Comparison of ENCODE assay signal across 10 cellular contexts in genomic region chr19:15292847-15293582, GRCh38. TPM values are rescaled to one million over a fixed set of nuclear protein-coding genes. Genes with fewer than 3 reads are reported as not detected.
DNase-seq lines count a peak whose midpoint lies in the region; ATAC-seq, FAIRE-seq and TF ChIP-seq lines count a peak whose summit lies in the region.
"Had no signal": no experiment of that assay in that cellular context is flagged by ENCODE, and none has a peak within 500 bp of the region (broad histone marks: within the 10 kb centered on the region; RNA-seq: fewer than 3 reads in every experiment).

No MANE protein-coding gene starts in this region.

- no peaks in the 10 kb centered on the region for H3K9me3 Mint-ChIP-seq in naive thymus-derived CD8-positive, alpha-beta T cell

- peak overlapping the region; percentile 25; the same call in 1 of the 2 replicates for H3K9ac ChIP-seq in GM12878 (ENCODE audit: control insufficient read depth, insufficient read depth, low read length)

- peaks cover 6% of the 10 kb centered on the region; the same call in 1 of the 2 replicates for H3K36me3 ChIP-seq in KOPT-K1 (ENCODE audit: insufficient read depth, low read length)
- peaks cover 8 to 9% of the 10 kb centered on the region in 2 experiments; a peak in 3 of 4 replicates for H3K36me3 ChIP-seq in GM12878 (ENCODE audit: control insufficient read depth in 2 of 2, insufficient read depth in 2 of 2, low read length in 1 of 2)
- peaks cover 0 to 2% of the 10 kb centered on the region in 2 donors for H3K36me3 ChIP-seq in small intestine (ENCODE audit: control insufficient read depth in 2 of 2, insufficient read depth in 2 of 2, low read length in 2 of 2)

- no peaks in the 10 kb centered on the region for H3K27me3 Mint-ChIP-seq in naive thymus-derived CD8-positive, alpha-beta T cell

- peaks cover 36% of the 10 kb centered on the region for H4K20me1 ChIP-seq in GM12878 (ENCODE audit: control insufficient read depth, insufficient read depth)

- peaks cover 94% of the 10 kb centered on the region for H3K79me2 ChIP-seq in GM12878 (ENCODE audit: control insufficient read depth, insufficient read depth, low read length)

- peaks cover 65 to 100% (median 97%) of the 10 kb centered on the region in 4 donors for H3K4me1 Mint-ChIP-seq in naive thymus-derived CD8-positive, alpha-beta T cell

- intact Hi-C loops in GM12878 (cut with micrococcal nuclease; ENCODE audit: unreplicated experiment), result loop anchor here (5.0 kb wide), 1 partner anchor 39 kb away; the partner anchor contains the start of gene BRD4

- DNase-seq in DMS79 (lab: John Stamatoyannopoulos, UW) (peak; percentile 54), GM12878 (ENCODE audit: low read depth, low spot score) (no peak), small intestine (no peak), COLO829 (ENCODE audit: low spot score) (no peak)
- peak in 4 of 10 donors; percentile 31 to 50 (median 34) for DNase-seq in naive thymus-derived CD8-positive, alpha-beta T cell
- DNase-seq: occipital lobe had no signal

- H3K4me3 Mint-ChIP-seq in naive thymus-derived CD8-positive, alpha-beta T cell, result peak overlapping the region; percentile 52 to 90 (median 80)

- H3K4me3 ChIP-seq in GM12878 (peak overlapping the region; percentile 43; the same call in 1 of the 2 replicates), small intestine (ENCODE audit: low read depth in 1 of 2, low read length in 2 of 2) (no peak overlapping the region)

- H3K4me1 ChIP-seq in GM12878 (ENCODE audit: control insufficient read depth, insufficient read depth, low read length), result peaks cover 57% of the 10 kb centered on the region
- H3K4me1 ChIP-seq in small intestine (ENCODE audit: control insufficient read depth in 2 of 2, insufficient read depth in 1 of 2, low read depth in 1 of 2, low read length in 1 of 2), result peaks cover 11 to 43% of the 10 kb centered on the region in 2 donors

- WGBS in GM12878 (ENCODE audit: insufficient coverage, insufficient replicate concordance, low lambda C conversion rate, missing lambda C conversion rate), result 32% methylated on average over 11 of the region's 11 CpGs
- WGBS in small intestine, 3 donors, result 30 to 47% (median 39%) methylated on average over 11 of the region's 11 CpGs

- H3K27me3 ChIP-seq in GM12878 (replicated peaks in 1 of 2; ENCODE audit: control insufficient read depth in 2 of 2, insufficient read depth in 2 of 2, low read length in 1 of 2) (no peaks in the 10 kb centered on the region), small intestine (ENCODE audit: control insufficient read depth in 2 of 2, insufficient read depth in 2 of 2, low read length in 2 of 2) (no peaks in the 10 kb centered on the region)

- peaks cover 0 to 20% (median 1%) of the 10 kb centered on the region in 3 donors for H3K36me3 Mint-ChIP-seq in naive thymus-derived CD8-positive, alpha-beta T cell

- no peak for TF ChIP-seq POLR2A in GM12878 (IDR thresholded peaks at IDR 0.05; ENCODE audit: low read depth, low read length)

- H3K27ac ChIP-seq in KOPT-K1 (ENCODE audit: low read depth, low read length, poor library complexity, severe bottlenecking) (peak overlapping the region; percentile 60), GM12878 (ENCODE audit: control insufficient read depth, insufficient read depth) (peak overlapping the region; percentile 45), small intestine (ENCODE audit: low read depth in 1 of 2, low read length in 1 of 2) (peak overlapping the region in 1 of 2 donors; percentile 36)

- RAD21 ChIA-PET in GM12878 (lab: Charles Lee; ENCODE audit: unreplicated experiment), result interaction anchor here (0.9 to 1.6 kb wide), 2 partner anchors 41 to 87 kb away, joined by 3 to 4 read pairs; partner anchors contain the start of gene AKAP8

- in situ Hi-C loops in GM12878 (cut with MboI), result no loop called here

- TF ChIP-seq CTCF in GM12878 (IDR thresholded peaks at IDR 0.05 in 2 of 3, conservative IDR thresholded peaks at IDR 0.05 in 1 of 3; ENCODE audit: control insufficient read depth in 2 of 3, extremely low read depth in 1 of 3, insufficient read depth in 1 of 3, low read depth in 3 of 3, low read length in 3 of 3), result no peak

- BruUV-seq in GM12878 (replicated peaks; lab: Mats Ljungman, UMichigan), result no TSS peak

- SMC1A ChIA-PET in GM12878 (lab: Charles Lee; ENCODE audit: uncharacterized antibody, unreplicated experiment), result interaction anchor here (0.7 to 3.3 kb wide), 6 partner anchors 10 to 45 kb away, joined by 3 to 16 read pairs (median 6); no protein-coding TSS in a partner anchor

- POLR2A ChIA-PET in GM12878 (lab: Charles Lee), result interaction anchor here (0.7 to 1.2 kb wide), 2 partner anchors 9 to 27 kb away, joined by 3 to 4 read pairs; no protein-coding TSS in a partner anchor
- POLR2A ChIA-PET in naive thymus-derived CD8-positive, alpha-beta T cell (lab: Charles Lee), result interaction anchor here (0.6 to 1.7 kb wide), 6 partner anchors 9 to 126 kb away, joined by 3 to 9 read pairs (median 4); partner anchors contain the start of genes AKAP8 and BRD4

- H2AFZ ChIP-seq in GM12878 (ENCODE audit: control insufficient read depth, low read depth, low read length), result no peak overlapping the region

- H3K4me2 ChIP-seq in GM12878 (ENCODE audit: control insufficient read depth, insufficient read depth), result peak overlapping the region; percentile 68

- CTCF ChIA-PET in GM12878 (lab: Yijun Ruan, JAX), result interaction anchor here (0.7 to 2.0 kb wide), 5 partner anchors 24 to 87 kb away, joined by 3 to 7 read pairs (median 3); partner anchors contain the start of gene AKAP8

- FAIRE-seq in GM12878 (lab: Jason Lieb, UNC) (no peak), small intestine (lab: Jason Lieb, UNC) (no peak)
- FAIRE-seq: bronchial epithelial cell had no signal

- peak; percentile 64 for ATAC-seq in GM12878
- peak; percentile 32 to 44 for ATAC-seq in naive thymus-derived CD8-positive, alpha-beta T cell
- no peak for ATAC-seq in GM18861 (IDR thresholded peaks at IDR 0.05; ENCODE audit: unreplicated experiment)
- no peak for ATAC-seq in HG03139 (IDR thresholded peaks at IDR 0.05; ENCODE audit: unreplicated experiment)

- TF ChIP-seq RAD21 in GM12878 (IDR thresholded peaks at IDR 0.05; ENCODE audit: insufficient read depth, low read depth, low read length), result no peak

- no peak for TF ChIP-seq EP300 in GM12878 (IDR thresholded peaks at IDR 0.05; ENCODE audit: borderline replicate concordance in 1 of 2, control insufficient read depth in 1 of 2, low read depth in 2 of 2, low read length in 2 of 2)

- H3K9me3 ChIP-seq in KOPT-K1 (ENCODE audit: insufficient read depth, low read length, poor library complexity, severe bottlenecking) (no peaks in the 10 kb centered on the region), GM12878 (replicated peaks; ENCODE audit: control insufficient read depth, insufficient read depth, low read length) (no peaks in the 10 kb centered on the region), small intestine (ENCODE audit: control insufficient read depth, low read depth) (no peaks in the 10 kb centered on the region)

- H3K27ac Mint-ChIP-seq in naive thymus-derived CD8-positive, alpha-beta T cell, result peak overlapping the region; percentile 36 to 96 (median 82)

TF ChIP-seq in GM12878, 131 proteins besides CTCF, POLR2A, EP300 and RAD21:
- TF ChIP-seq SREBF1 (IDR thresholded peaks at IDR 0.05; ENCODE audit: low read length) (no peak), CREB1 (IDR thresholded peaks at IDR 0.05; ENCODE audit: low read depth) (no peak), RFX5 (IDR thresholded peaks at IDR 0.05; ENCODE audit: low read depth, low read length) (peak; percentile 70), RB1 (IDR thresholded peaks at IDR 0.05; ENCODE audit: borderline replicate concordance) (no peak), CHD1 (IDR thresholded peaks at IDR 0.05; ENCODE audit: low read depth, low read length) (no peak)

RNA-seq across cellular contexts. Expression of gene BRD4, which starts 39.3 kb away (rescaled TPM):
- total RNA-seq in GM12878 (2013; cell fraction: nucleolus; rRNA removed), result 132 and 152 TPM in 2 replicates
- total RNA-seq in GM12878 (2014; rRNA removed) (9.3 and 11.4 TPM in 2 replicates), GM12878 (2014; rRNA removed; fragmentation: Illumina TruSeq; extraction: Trizol) (8.2 and 9.3 TPM in 2 replicates), GM12878 (2021) (84.4 and 88.8 TPM in 2 replicates)
- polyA plus RNA-seq in GM12878 (2011; ENCODE audit: low read depth), result 13.0 TPM
- polyA plus RNA-seq in GM12878 (2011; rRNA removed) (3.9 and 6.0 TPM in 2 replicates), GM12878 (2014; fragmentation: Illumina TruSeq; extraction: Trizol) (12.1 and 22.9 TPM in 2 replicates), GM12878 (2014; fragmentation: Nextera tagmentation; extraction: Ambion mirVana) (1 to 10 TPM; 5.3 to 8.6 TPM), GM12878 (2014; rRNA removed) (18.3 and 26.8 TPM in 2 replicates), GM12878 (2016; fragmentation: Nextera tagmentation; extraction: Ambion mirVana) (10 to 100 TPM; 12.2 to 13.1 TPM), small intestine (10 to 100 TPM; 15.7 to 27.0 (median 22.4) TPM)
- 4.3 and 5.9 TPM in 2 replicates for polyA plus RNA-seq in GM12878 (2011; cell fraction: cytosol; rRNA removed)
- polyA plus RNA-seq in GM12878 (2011; cell fraction: nucleus; rRNA removed), result 47.2 and 65.0 TPM in 2 replicates
- 33.0 and 53.4 TPM in 2 replicates for polyA plus RNA-seq in GM12878 (2012)
- 18.0 and 22.3 TPM in 2 replicates for polyA minus RNA-seq in GM12878 (2011; rRNA and poly(A)+ RNA removed)
- polyA minus RNA-seq in GM12878 (2011; cell fraction: cytosol; rRNA and poly(A)+ RNA removed), result 15.6 and 16.7 TPM in 2 replicates
- 40.9 and 74.5 TPM in 2 replicates for polyA minus RNA-seq in GM12878 (2011; cell fraction: nucleus; rRNA and poly(A)+ RNA removed)
- 100 to 1,000 TPM; 172 to 180 TPM for total RNA-seq in naive thymus-derived CD8-positive, alpha-beta T cell
- polyA plus RNA-seq in naive thymus-derived CD8-positive, alpha-beta T cell, result 10 to 100 TPM; 10.6 to 37.2 (median 11.5) TPM

Comparison
In these comparisons a context has a peak if more than half of its experiments do, and no peak if none do; other contexts are left out.
1. ATAC-seq: peak in GM12878 (single experiment) and naive thymus-derived CD8-positive, alpha-beta T cell (2 of 2); none in GM18861 (single experiment) and HG03139 (single experiment).